9 cellular contexts compared by ENCODE assay signal in genomic region chr7:2800923-2801682, GRCh38. TPM values are rescaled to one million over a fixed set of nuclear protein-coding genes. Genes with fewer than 3 reads are reported as not detected.
DNase-seq lines count a peak whose midpoint lies in the region; ATAC-seq, FAIRE-seq and TF ChIP-seq lines count a peak whose summit lies in the region.
"Had no signal": no experiment of that assay in that cellular context is flagged by ENCODE, and none has a peak within 500 bp of the region (broad histone marks: within the 10 kb centered on the region; RNA-seq: fewer than 3 reads in every experiment).

No MANE protein-coding gene starts in this region.

- RAD21 ChIA-PET in GM12878 (lab: Charles Lee; ENCODE audit: unreplicated experiment): interaction anchor here (0.6 to 2.6 kb wide), 6 partner anchors 18 to 91 kb away, joined by 3 to 16 read pairs (median 4); no protein-coding TSS in a partner anchor

- TF ChIP-seq POLR2A in GM12878 (IDR thresholded peaks at IDR 0.05; ENCODE audit: low read depth, low read length): no peak

- intact Hi-C loops in activated CD4-positive, alpha-beta T cell treated with anti-CD3 and anti-CD28 coated beads for 36 hours (cut with DNase I, micrococcal nuclease): no loop called here
- intact Hi-C loops in GM12878 (cut with micrococcal nuclease; ENCODE audit: unreplicated experiment) (no loop called here), upper lobe of right lung (cut with DNase I) (no loop called here)

- H3K4me3 ChIP-seq in GM12878 (no peak overlapping the region), upper lobe of right lung (no peak overlapping the region)

- POLR2A ChIA-PET in activated CD4-positive, alpha-beta T cell treated with anti-CD3 and anti-CD28 coated beads for 36 hours (lab: Charles Lee): interaction anchor here (0.5 to 0.7 kb wide), 3 partner anchors 19 to 542 kb away, joined by 3 to 4 read pairs (median 3); no protein-coding TSS in a partner anchor
- POLR2A ChIA-PET in GM12878 (lab: Charles Lee): interaction anchor here (0.5 to 4.1 kb wide), 7 partner anchors 14 to 87 kb away, joined by 3 to 17 read pairs (median 4); no protein-coding TSS in a partner anchor

- peak; percentile 24 for DNase-seq in activated CD4-positive, alpha-beta T cell treated with anti-CD3 and anti-CD28 coated beads for 36 hours
- no peak for DNase-seq in activated CD4-positive, alpha-beta T cell treated with anti-CD3 and anti-CD28 coated beads, Interleukin-2, amount 50 U/mL, for 48 hours
- no peak for DNase-seq in GM12878 (ENCODE audit: low read depth, low spot score)
- peak; percentile 29 to 55 for DNase-seq in lung microvascular endothelial cell (ENCODE audit: low read depth in 2 of 2)
- DNase-seq in upper lobe of right lung: no peak
- DNase-seq in NCI-H524 treated with DMSO at 0.1 percent for 48 hours (lab: John Stamatoyannopoulos, UW): no peak
- DNase-seq in GM10266 (ENCODE audit: extremely low spot score): no peak
- DNase-seq: NCI-H526 had no signal

- H3K36me3 ChIP-seq in GM12878 (ENCODE audit: control insufficient read depth in 2 of 2, insufficient read depth in 2 of 2, low read length in 1 of 2): no peaks in the 10 kb centered on the region; a peak in 1 of 4 replicates
- H3K36me3 ChIP-seq in upper lobe of right lung: no peaks in the 10 kb centered on the region

- no peaks in the 10 kb centered on the region for H3K9me3 ChIP-seq in GM12878 (replicated peaks; ENCODE audit: control insufficient read depth, insufficient read depth, low read length)
- no peaks in the 10 kb centered on the region for H3K9me3 ChIP-seq in upper lobe of right lung

- CTCF ChIA-PET in activated CD4-positive, alpha-beta T cell treated with anti-CD3 and anti-CD28 coated beads for 36 hours (lab: Charles Lee): interaction anchor here (0.7 to 1.4 kb wide), 2 partner anchors 85 to 91 kb away, joined by 3 to 5 read pairs; no protein-coding TSS in a partner anchor
- CTCF ChIA-PET in GM12878 (lab: Yijun Ruan, JAX): interaction anchor here (1.1 to 1.9 kb wide), 2 partner anchors 15 to 91 kb away, joined by 3 to 12 read pairs; no protein-coding TSS in a partner anchor

- H3K9me3 Mint-ChIP-seq in activated CD4-positive, alpha-beta T cell treated with anti-CD3 and anti-CD28 coated beads for 36 hours (ENCODE audit: low read depth): no peaks in the 10 kb centered on the region

- H4K20me1 ChIP-seq in GM12878 (ENCODE audit: control insufficient read depth, insufficient read depth): no peaks in the 10 kb centered on the region

- H3K27ac ChIP-seq in GM12878 (ENCODE audit: control insufficient read depth, insufficient read depth) (no peak overlapping the region), upper lobe of right lung (no peak overlapping the region)

- H3K27me3 Mint-ChIP-seq in activated CD4-positive, alpha-beta T cell treated with anti-CD3 and anti-CD28 coated beads for 36 hours: no peaks in the 10 kb centered on the region

- H3K4me1 Mint-ChIP-seq in activated CD4-positive, alpha-beta T cell treated with anti-CD3 and anti-CD28 coated beads for 36 hours: peaks cover 43% of the 10 kb centered on the region

- SMC1A ChIA-PET in GM12878 (lab: Charles Lee; ENCODE audit: uncharacterized antibody, unreplicated experiment): interaction anchor here (0.7 to 4.7 kb wide), 10 partner anchors 10 to 48 kb away, joined by 3 to 45 read pairs (median 6); no protein-coding TSS in a partner anchor

- H3K4me1 ChIP-seq in GM12878 (ENCODE audit: control insufficient read depth, insufficient read depth, low read length): peaks cover 8% of the 10 kb centered on the region; the same call in 1 of the 2 replicates
- H3K4me1 ChIP-seq in upper lobe of right lung: peaks cover 29% of the 10 kb centered on the region

- H3K27me3 ChIP-seq in GM12878 (replicated peaks in 1 of 2; ENCODE audit: control insufficient read depth in 2 of 2, insufficient read depth in 2 of 2, low read length in 1 of 2): no peaks in the 10 kb centered on the region
- H3K27me3 ChIP-seq in upper lobe of right lung: no peaks in the 10 kb centered on the region

- peak; percentile 44 for ATAC-seq in activated CD4-positive, alpha-beta T cell treated with anti-CD3 and anti-CD28 coated beads for 36 hours
- ATAC-seq in GM12878 (peak; percentile 45), upper lobe of right lung (peak; percentile 9), HG03442 (IDR thresholded peaks at IDR 0.05; ENCODE audit: unreplicated experiment) (no peak)

- H3K4me2 ChIP-seq in GM12878 (ENCODE audit: control insufficient read depth, insufficient read depth): no peak overlapping the region

- no peak overlapping the region for H2AFZ ChIP-seq in GM12878 (ENCODE audit: control insufficient read depth, low read depth, low read length)

- no peaks in the 10 kb centered on the region; the same call in 1 of the 2 replicates for H3K79me2 ChIP-seq in GM12878 (ENCODE audit: control insufficient read depth, insufficient read depth, low read length)

- H3K9ac ChIP-seq in GM12878 (ENCODE audit: control insufficient read depth, insufficient read depth, low read length): no peak overlapping the region

- no peaks in the 10 kb centered on the region for H3K36me3 Mint-ChIP-seq in activated CD4-positive, alpha-beta T cell treated with anti-CD3 and anti-CD28 coated beads for 36 hours (ENCODE audit: low read depth)

- BruUV-seq in GM12878 (replicated peaks; lab: Mats Ljungman, UMichigan): no TSS peak

- TF ChIP-seq RAD21 in GM12878 (IDR thresholded peaks at IDR 0.05; ENCODE audit: insufficient read depth, low read depth, low read length): no peak

- in situ Hi-C loops in GM12878 (cut with MboI): no loop called here

- no peak for TF ChIP-seq EP300 in GM12878 (IDR thresholded peaks at IDR 0.05; ENCODE audit: borderline replicate concordance in 1 of 2, control insufficient read depth in 1 of 2, low read depth in 2 of 2, low read length in 2 of 2)

- TF ChIP-seq CTCF in GM12878 (IDR thresholded peaks at IDR 0.05 in 2 of 3, conservative IDR thresholded peaks at IDR 0.05 in 1 of 3; ENCODE audit: control insufficient read depth in 2 of 3, extremely low read depth in 1 of 3, insufficient read depth in 1 of 3, low read depth in 3 of 3, low read length in 3 of 3) (no peak), upper lobe of right lung (IDR thresholded peaks at IDR 0.05) (no peak), GM10266 (IDR thresholded peaks at IDR 0.05; ENCODE audit: control insufficient read depth, insufficient read depth, low read depth, missing control alignments) (no peak)

- WGBS in GM12878 (ENCODE audit: insufficient coverage, insufficient replicate concordance, low lambda C conversion rate, missing lambda C conversion rate): 83% methylated on average over 16 of the region's 16 CpGs

- peak overlapping the region; percentile 4 for H3K27ac Mint-ChIP-seq in activated CD4-positive, alpha-beta T cell treated with anti-CD3 and anti-CD28 coated beads for 36 hours

- H3K4me3 Mint-ChIP-seq in activated CD4-positive, alpha-beta T cell treated with anti-CD3 and anti-CD28 coated beads for 36 hours: no peak overlapping the region

- FAIRE-seq in GM12878 (lab: Jason Lieb, UNC): peak; percentile 87

TF ChIP-seq in GM12878, 131 proteins besides CTCF, POLR2A, EP300 and RAD21 (continues in another document):
- TF ChIP-seq, protein P1, sequence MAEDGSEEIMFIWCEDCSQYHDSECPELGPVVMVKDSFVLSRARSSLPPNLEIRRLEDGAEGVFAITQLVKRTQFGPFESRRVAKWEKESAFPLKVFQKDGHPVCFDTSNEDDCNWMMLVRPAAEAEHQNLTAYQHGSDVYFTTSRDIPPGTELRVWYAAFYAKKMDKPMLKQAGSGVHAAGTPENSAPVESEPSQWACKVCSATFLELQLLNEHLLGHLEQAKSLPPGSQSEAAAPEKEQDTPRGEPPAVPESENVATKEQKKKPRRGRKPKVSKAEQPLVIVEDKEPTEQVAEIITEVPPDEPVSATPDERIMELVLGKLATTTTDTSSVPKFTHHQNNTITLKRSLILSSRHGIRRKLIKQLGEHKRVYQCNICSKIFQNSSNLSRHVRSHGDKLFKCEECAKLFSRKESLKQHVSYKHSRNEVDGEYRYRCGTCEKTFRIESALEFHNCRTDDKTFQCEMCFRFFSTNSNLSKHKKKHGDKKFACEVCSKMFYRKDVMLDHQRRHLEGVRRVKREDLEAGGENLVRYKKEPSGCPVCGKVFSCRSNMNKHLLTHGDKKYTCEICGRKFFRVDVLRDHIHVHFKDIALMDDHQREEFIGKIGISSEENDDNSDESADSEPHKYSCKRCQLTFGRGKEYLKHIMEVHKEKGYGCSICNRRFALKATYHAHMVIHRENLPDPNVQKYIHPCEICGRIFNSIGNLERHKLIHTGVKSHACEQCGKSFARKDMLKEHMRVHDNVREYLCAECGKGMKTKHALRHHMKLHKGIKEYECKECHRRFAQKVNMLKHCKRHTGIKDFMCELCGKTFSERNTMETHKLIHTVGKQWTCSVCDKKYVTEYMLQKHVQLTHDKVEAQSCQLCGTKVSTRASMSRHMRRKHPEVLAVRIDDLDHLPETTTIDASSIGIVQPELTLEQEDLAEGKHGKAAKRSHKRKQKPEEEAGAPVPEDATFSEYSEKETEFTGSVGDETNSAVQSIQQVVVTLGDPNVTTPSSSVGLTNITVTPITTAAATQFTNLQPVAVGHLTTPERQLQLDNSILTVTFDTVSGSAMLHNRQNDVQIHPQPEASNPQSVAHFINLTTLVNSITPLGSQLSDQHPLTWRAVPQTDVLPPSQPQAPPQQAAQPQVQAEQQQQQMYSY (CRISPR knock-in tag; IDR thresholded peaks at IDR 0.05): no peak
- TF ChIP-seq CEBPB (IDR thresholded peaks at IDR 0.05; ENCODE audit: borderline replicate concordance in 1 of 2, low read depth in 2 of 2, low read length in 2 of 2) (no peak), CBFB (IDR thresholded peaks at IDR 0.05; ENCODE audit: low read depth) (no peak)

RNA-seq across cellular contexts. Expression of gene GNA12, which starts 43.0 kb away (rescaled TPM):
- total RNA-seq in activated CD4-positive, alpha-beta T cell treated with anti-CD3 and anti-CD28 coated beads for 36 hours: 10 to 100 TPM; 19.5 to 22.6 TPM
- total RNA-seq in GM12878 (2013; cell fraction: nucleolus; rRNA removed): 23.6 and 23.7 TPM in 2 replicates
- 8.0 and 8.6 TPM in 2 replicates for total RNA-seq in GM12878 (2014; rRNA removed)
- 15.5 and 16.6 TPM in 2 replicates for total RNA-seq in GM12878 (2014; rRNA removed; fragmentation: Illumina TruSeq; extraction: Trizol)
- 42.1 and 42.8 TPM in 2 replicates for total RNA-seq in GM12878 (2021)
- polyA plus RNA-seq in GM12878 (2011; ENCODE audit: low read depth): 8.9 TPM
- polyA plus RNA-seq in GM12878 (2011; rRNA removed): 26.8 and 51.8 TPM in 2 replicates
- polyA plus RNA-seq in GM12878 (2011; cell fraction: cytosol; rRNA removed): 40.7 and 58.1 TPM in 2 replicates
- 29.2 and 33.1 TPM in 2 replicates for polyA plus RNA-seq in GM12878 (2011; cell fraction: nucleus; rRNA removed)
- polyA plus RNA-seq in GM12878 (2012): 15.2 and 16.0 TPM in 2 replicates
- polyA plus RNA-seq in GM12878 (2014; fragmentation: Illumina TruSeq; extraction: Trizol): 13.0 and 31.2 TPM in 2 replicates
- 1 to 10 TPM; 1.9 to 3.0 TPM for polyA plus RNA-seq in GM12878 (2014; fragmentation: Nextera tagmentation; extraction: Ambion mirVana)
- 34.5 and 34.9 TPM in 2 replicates for polyA plus RNA-seq in GM12878 (2014; rRNA removed)
- polyA plus RNA-seq in GM12878 (2016; fragmentation: Nextera tagmentation; extraction: Ambion mirVana): 1 to 10 TPM; 3.4 to 4.1 TPM
- 72.4 and 89.6 TPM in 2 replicates for polyA minus RNA-seq in GM12878 (2011; rRNA and poly(A)+ RNA removed)
- 21.6 and 25.6 TPM in 2 replicates for polyA minus RNA-seq in GM12878 (2011; cell fraction: cytosol; rRNA and poly(A)+ RNA removed)
- polyA minus RNA-seq in GM12878 (2011; cell fraction: nucleus; rRNA and poly(A)+ RNA removed): 8.6 and 17.8 TPM in 2 replicates
- 22.0 and 27.2 TPM in 2 replicates for total RNA-seq in lung microvascular endothelial cell
- total RNA-seq in upper lobe of right lung: 47.2 TPM

Comparison
In these comparisons a context has a peak if more than half of its experiments do, and no peak if none do; other contexts are left out.
1. DNase-seq: peak in activated CD4-positive, alpha-beta T cell treated with anti-CD3 and anti-CD28 coated beads for 36 hours (single experiment) and lung microvascular endothelial cell (2 of 2); none in activated CD4-positive, alpha-beta T cell treated with anti-CD3 and anti-CD28 coated beads, Interleukin-2, amount 50 U/mL, for 48 hours (0 of 2), GM12878 (single experiment), upper lobe of right lung (single experiment), NCI-H524 treated with DMSO at 0.1 percent for 48 hours (single experiment) and GM10266 (single experiment).